In the genomic region with DNA sequence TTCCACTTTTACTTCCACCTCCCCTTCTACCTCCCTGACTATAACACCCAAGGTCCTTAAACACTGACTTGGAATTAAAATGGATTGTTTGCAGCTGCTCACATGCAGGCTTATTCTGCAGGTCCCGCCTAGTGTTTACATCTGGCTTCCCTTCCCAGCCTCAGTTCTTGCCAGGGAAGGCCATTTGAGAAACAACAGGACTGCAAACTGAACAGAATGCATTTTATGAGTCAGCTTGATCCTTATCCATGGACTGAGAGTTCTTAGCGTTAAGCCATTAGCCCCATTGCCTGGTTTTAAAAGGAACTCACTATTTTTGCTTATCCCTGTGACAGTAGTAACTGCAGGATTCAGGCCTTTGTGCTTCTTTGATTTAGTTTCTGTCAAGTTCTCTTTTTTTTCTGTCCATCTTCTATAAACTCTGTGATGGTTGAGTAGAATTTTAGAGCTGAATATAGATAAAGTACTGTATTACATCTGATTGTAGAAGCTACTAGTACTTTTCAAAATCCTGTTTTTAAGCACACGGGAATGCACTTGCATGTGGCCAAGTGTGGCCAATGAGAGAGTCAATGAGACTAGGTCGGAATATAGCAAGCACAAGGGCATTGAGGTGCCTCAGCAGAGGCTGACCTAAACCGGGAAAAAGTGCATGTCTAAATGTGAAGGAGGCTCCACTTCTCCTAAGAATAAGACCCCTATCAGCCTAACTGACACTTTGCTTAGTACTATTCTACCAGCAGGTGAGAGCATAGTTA, we compare ENCODE assay signal across 1 cellular context.
TF ChIP-seq lines count a peak whose summit lies in the region.

No MANE protein-coding gene starts in this region.

TF ChIP-seq in H1, 55 proteins besides CTCF, POLR2A, EP300 and RAD21 (continued from another document):
- TF ChIP-seq TAF1 (IDR thresholded peaks at IDR 0.05; ENCODE audit: low read depth, low read length), result no peak
- TF ChIP-seq KDM1A (IDR thresholded peaks at IDR 0.05; ENCODE audit: borderline replicate concordance, low read length), result no peak
- TF ChIP-seq RBBP5 (IDR thresholded peaks at IDR 0.05; ENCODE audit: borderline replicate concordance, low read depth, low read length), result no peak
- no peak for TF ChIP-seq EGR1 (IDR thresholded peaks at IDR 0.05; ENCODE audit: borderline replicate concordance, low read depth, low read length)
- TF ChIP-seq CHD1 (IDR thresholded peaks at IDR 0.05; ENCODE audit: low read depth, low read length), result no peak
- no peak for TF ChIP-seq NRF1 (IDR thresholded peaks at IDR 0.05; ENCODE audit: low read depth, low read length)
- no peak for TF ChIP-seq TAF7 (optimal IDR thresholded peaks at IDR 0.05; ENCODE audit: borderline replicate concordance, low read depth, low read length)
- TF ChIP-seq, protein P1, sequence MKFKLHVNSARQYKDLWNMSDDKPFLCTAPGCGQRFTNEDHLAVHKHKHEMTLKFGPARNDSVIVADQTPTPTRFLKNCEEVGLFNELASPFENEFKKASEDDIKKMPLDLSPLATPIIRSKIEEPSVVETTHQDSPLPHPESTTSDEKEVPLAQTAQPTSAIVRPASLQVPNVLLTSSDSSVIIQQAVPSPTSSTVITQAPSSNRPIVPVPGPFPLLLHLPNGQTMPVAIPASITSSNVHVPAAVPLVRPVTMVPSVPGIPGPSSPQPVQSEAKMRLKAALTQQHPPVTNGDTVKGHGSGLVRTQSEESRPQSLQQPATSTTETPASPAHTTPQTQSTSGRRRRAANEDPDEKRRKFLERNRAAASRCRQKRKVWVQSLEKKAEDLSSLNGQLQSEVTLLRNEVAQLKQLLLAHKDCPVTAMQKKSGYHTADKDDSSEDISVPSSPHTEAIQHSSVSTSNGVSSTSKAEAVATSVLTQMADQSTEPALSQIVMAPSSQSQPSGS (IDR thresholded peaks at IDR 0.05; ENCODE audit: low read length), result no peak
- no peak for TF ChIP-seq CREB1 (IDR thresholded peaks at IDR 0.05)
- no peak for TF ChIP-seq RNF2 (IDR thresholded peaks at IDR 0.05; ENCODE audit: borderline replicate concordance, low read depth, low read length, missing control alignments, poor library complexity, severe bottlenecking)
TF ChIP-seq in H1: peak in this region for 0.
